Comparison of ENCODE assay signal across 8 cellular contexts in genomic region chr10:81876253-81876731, GRCh38. TPM values are rescaled to one million over a fixed set of nuclear protein-coding genes. Genes with fewer than 3 reads are reported as not detected.
DNase-seq lines count a peak whose midpoint lies in the region; ATAC-seq and TF ChIP-seq lines count a peak whose summit lies in the region.

No MANE protein-coding gene starts in this region.

- no peak for ATAC-seq in GM21528 (IDR thresholded peaks at IDR 0.05; ENCODE audit: low FRiP score, unreplicated experiment)

- peak overlapping the region; percentile 57 for H3K4me3 ChIP-seq in NT2/D1 (ENCODE audit: insufficient read length, low read depth)
- H3K4me3 ChIP-seq in Peyer's patch, result peak overlapping the region in 1 of 4 donors; percentile 25

- no peak overlapping the region for H3K27ac Mint-ChIP-seq in osteocyte (ENCODE audit: unreplicated experiment)

- peaks cover 12% of the 10 kb centered on the region; the same call in 1 of the 2 replicates for H3K4me1 ChIP-seq in ES-I3 (ENCODE audit: insufficient read depth, low read length)
- H3K4me1 ChIP-seq in NT2/D1 (ENCODE audit: insufficient read depth, insufficient read length), result no peaks in the 10 kb centered on the region
- H3K4me1 ChIP-seq in Peyer's patch, result peaks cover 0 to 19% (median 0%) of the 10 kb centered on the region in 4 donors

- H3K27me3 ChIP-seq in NT2/D1 (ENCODE audit: insufficient read depth, insufficient read length) (peaks cover 58% of the 10 kb centered on the region), Peyer's patch (peaks cover 0 to 17% of the 10 kb centered on the region in 2 donors)

- H3K36me3 ChIP-seq in ES-I3 (ENCODE audit: insufficient read depth, low read length) (no peaks in the 10 kb centered on the region), NT2/D1 (ENCODE audit: insufficient read depth, insufficient read length, low read length) (no peaks in the 10 kb centered on the region), Peyer's patch (no peaks in the 10 kb centered on the region)

- peak overlapping the region; percentile 14 for H3K4me3 Mint-ChIP-seq in osteocyte (ENCODE audit: unreplicated experiment)

- no peaks in the 10 kb centered on the region for H3K9me3 Mint-ChIP-seq in osteocyte (ENCODE audit: unreplicated experiment)

- H3K27ac ChIP-seq in Peyer's patch, result no peak overlapping the region

- no peaks in the 10 kb centered on the region; the same call in 1 of the 2 replicates for H3K9me3 ChIP-seq in ES-I3 (ENCODE audit: control insufficient read depth, insufficient read depth, low read length)
- H3K9me3 ChIP-seq in NT2/D1 (ENCODE audit: insufficient read depth, low read length), result no peaks in the 10 kb centered on the region
- H3K9me3 ChIP-seq in Peyer's patch, result peaks cover 0 to 4% (median 0%) of the 10 kb centered on the region in 4 donors

- H3K27me3 Mint-ChIP-seq in osteocyte (ENCODE audit: unreplicated experiment), result peaks cover 62% of the 10 kb centered on the region

- H3K36me3 Mint-ChIP-seq in osteocyte (ENCODE audit: unreplicated experiment), result no peaks in the 10 kb centered on the region

- DNase-seq in NT2/D1 (ENCODE audit: low read depth, low spot score) (peak; percentile 23), hepatic stellate cell (ENCODE audit: low spot score) (peak; percentile 17), osteocyte (ENCODE audit: extremely low spot score, unreplicated experiment) (no peak), COLO829 (ENCODE audit: low spot score) (no peak), Peyer's patch (no peak)
- DNase-seq in activated CD8-positive, alpha-beta memory T cell treated with anti-CD3 and anti-CD28 coated beads for 24 hours, result no peak

- peaks cover 3% of the 10 kb centered on the region for H3K4me1 Mint-ChIP-seq in osteocyte (ENCODE audit: unreplicated experiment)

- TF ChIP-seq CTCF in osteocyte (IDR thresholded peaks at IDR 0.05) (no peak), Peyer's patch (IDR thresholded peaks at IDR 0.05) (no peak)

- no peak for TF ChIP-seq POLR2A in Peyer's patch (IDR thresholded peaks at IDR 0.05)

- H3K9ac ChIP-seq in ES-I3 (ENCODE audit: low read depth, low read length), result peak overlapping the region; percentile 75
- peak overlapping the region; percentile 32 for H3K9ac ChIP-seq in NT2/D1 (ENCODE audit: insufficient read length, low read depth)

RNA-seq across cellular contexts. Expression of gene NRG3, which starts 1.3 kb away (rescaled TPM):
- total RNA-seq in osteocyte (not detected in 2 replicates), Peyer's patch (not detected)

Comparison
In these comparisons a context has a peak if more than half of its experiments do, and no peak if none do; other contexts are left out.
1. DNase-seq: peak in NT2/D1 (single experiment) and hepatic stellate cell (single experiment); none in osteocyte (single experiment), activated CD8-positive, alpha-beta memory T cell treated with anti-CD3 and anti-CD28 coated beads for 24 hours (single experiment), COLO829 (single experiment) and Peyer's patch (0 of 3).